In the genomic region with DNA sequence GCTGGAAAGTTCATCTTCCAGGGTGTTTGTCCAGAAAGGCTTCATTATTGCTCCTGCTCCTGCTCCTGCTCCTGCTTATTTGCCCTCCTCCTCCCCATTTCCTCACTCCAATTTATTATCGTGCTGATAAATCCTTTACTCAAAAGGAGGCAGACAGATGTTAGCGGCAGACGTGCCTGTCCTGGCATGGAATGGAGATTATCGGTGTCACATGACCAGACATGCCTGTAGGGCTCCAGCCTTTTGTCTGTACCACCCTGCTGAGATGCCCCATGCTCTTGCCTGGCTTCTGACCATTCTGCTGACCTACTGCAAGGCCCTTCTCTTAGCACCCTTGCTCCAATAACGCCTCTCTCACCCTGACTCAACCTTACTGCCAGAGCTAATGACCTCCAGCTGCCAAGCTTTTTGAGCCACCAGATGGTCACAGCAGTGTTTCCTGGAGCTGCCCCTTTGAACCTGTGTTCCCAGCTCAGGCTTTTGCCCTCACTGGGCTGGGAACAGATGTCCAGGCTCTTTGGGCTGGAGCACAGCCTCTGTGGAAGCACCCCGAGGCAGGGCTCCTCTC, we compare ENCODE assay signal across 16 cellular contexts. TPM values are rescaled to one million over a fixed set of nuclear protein-coding genes. Genes with fewer than 3 reads are reported as not detected.
DNase-seq lines count a peak whose midpoint lies in the region; TF ChIP-seq lines count a peak whose summit lies in the region.
"Had no signal": no experiment of that assay in that cellular context is flagged by ENCODE, and none has a peak within 500 bp of the region (broad histone marks: within the 10 kb centered on the region; RNA-seq: fewer than 3 reads in every experiment).

No MANE protein-coding gene starts in this region.

- intact Hi-C loops in prostate gland (cut with DNase I) = no loop called here

- no peaks in the 10 kb centered on the region for H3K9me3 ChIP-seq in prostate gland

- no peak for TF ChIP-seq POLR2A in prostate gland (IDR thresholded peaks at IDR 0.05)

- no peaks in the 10 kb centered on the region for H3K36me3 ChIP-seq in prostate gland

- peaks cover 5% of the 10 kb centered on the region for H3K36me3 Mint-ChIP-seq in glutamatergic neuron (ENCODE audit: unreplicated experiment)
- no peaks in the 10 kb centered on the region for H3K36me3 Mint-ChIP-seq in activated naive CD4-positive, alpha-beta T cell treated with anti-CD3 and anti-CD28 coated beads, Interleukin-2, amount 10 ng/mL, durations not matched to agents 7 days and 5 days
- H3K36me3 Mint-ChIP-seq: CD4-positive, alpha-beta memory T cell had no signal

- H3K27me3 ChIP-seq in prostate gland (replicated peaks; ENCODE audit: insufficient read depth) = no peaks in the 10 kb centered on the region

- 43% methylated on average over 6 of the region's 6 CpGs for WGBS in prostate gland

- peak overlapping the region; percentile 86; the same call in 1 of the 2 replicates for H3K27ac ChIP-seq in VCaP
- H3K27ac ChIP-seq in prostate gland = no peak overlapping the region
- H3K27ac ChIP-seq: HL-60 had no signal

- peak overlapping the region; percentile 92 for H3K27ac Mint-ChIP-seq in glutamatergic neuron (ENCODE audit: unreplicated experiment)
- no peak overlapping the region for H3K27ac Mint-ChIP-seq in activated naive CD4-positive, alpha-beta T cell treated with anti-CD3 and anti-CD28 coated beads, Interleukin-2, amount 10 ng/mL, durations not matched to agents 7 days and 5 days
- H3K27ac Mint-ChIP-seq: B cell; CD4-positive, alpha-beta memory T cell; HFFc6 had no signal

- H3K9me3 Mint-ChIP-seq in glutamatergic neuron (ENCODE audit: unreplicated experiment) = peaks cover 12% of the 10 kb centered on the region
- no peaks in the 10 kb centered on the region for H3K9me3 Mint-ChIP-seq in activated naive CD4-positive, alpha-beta T cell treated with anti-CD3 and anti-CD28 coated beads, Interleukin-2, amount 10 ng/mL, durations not matched to agents 7 days and 5 days

- H3K4me3 Mint-ChIP-seq in glutamatergic neuron (ENCODE audit: unreplicated experiment) = peak overlapping the region; percentile 20
- no peak overlapping the region for H3K4me3 Mint-ChIP-seq in activated naive CD4-positive, alpha-beta T cell treated with anti-CD3 and anti-CD28 coated beads, Interleukin-2, amount 10 ng/mL, durations not matched to agents 7 days and 5 days
- H3K4me3 Mint-ChIP-seq: B cell; CD4-positive, alpha-beta memory T cell; HFFc6 had no signal

- peaks cover 5% of the 10 kb centered on the region for H3K27me3 Mint-ChIP-seq in glutamatergic neuron (ENCODE audit: unreplicated experiment)
- H3K27me3 Mint-ChIP-seq in activated naive CD4-positive, alpha-beta T cell treated with anti-CD3 and anti-CD28 coated beads, Interleukin-2, amount 10 ng/mL, durations not matched to agents 7 days and 5 days = no peaks in the 10 kb centered on the region
- H3K27me3 Mint-ChIP-seq: B cell had no signal

- CTCF ChIA-PET in activated naive CD4-positive, alpha-beta T cell treated with anti-CD3 and anti-CD28 coated beads, Interleukin-2, amount 10 ng/mL, durations not matched to agents 7 days and 5 days (lab: Charles Lee) = no interaction called here

- DNase-seq in DMS 273 treated with DMSO at 0.1 percent for 48 hours (lab: John Stamatoyannopoulos, UW) (peak; percentile 81), glutamatergic neuron (peak; percentile 29), retina (peak; percentile 34), prostate gland (ENCODE audit: low spot score) (no peak), DMS79 treated with DMSO at 0.1 percent for 48 hours (lab: John Stamatoyannopoulos, UW) (no peak)
- no peak for DNase-seq in activated naive CD4-positive, alpha-beta T cell treated with anti-CD3 and anti-CD28 coated beads, Interleukin-2, amount 10 ng/mL, durations not matched to agents 7 days and 5 days
- DNase-seq: C1 segment of cervical spinal cord; CD4-positive, alpha-beta memory T cell; HCEC 1CT; HFFc6 had no signal

- no peak overlapping the region for H3K4me3 ChIP-seq in prostate gland
- H3K4me3 ChIP-seq: GM12878, K562 had no signal

- TF ChIP-seq CTCF in VCaP (conservative IDR thresholded peaks at IDR 0.05) (no peak), glutamatergic neuron (IDR thresholded peaks at IDR 0.05; ENCODE audit: partially characterized antibody, unreplicated experiment) (no peak), prostate gland (IDR thresholded peaks at IDR 0.05) (no peak)

- H3K4me1 ChIP-seq in prostate gland (replicated peaks) = no peaks in the 10 kb centered on the region

- H3K4me1 Mint-ChIP-seq in glutamatergic neuron (ENCODE audit: low read depth, unreplicated experiment) = peaks cover 31% of the 10 kb centered on the region
- H3K4me1 Mint-ChIP-seq in activated naive CD4-positive, alpha-beta T cell treated with anti-CD3 and anti-CD28 coated beads, Interleukin-2, amount 10 ng/mL, durations not matched to agents 7 days and 5 days = no peaks in the 10 kb centered on the region
- H3K4me1 Mint-ChIP-seq: B cell; CD4-positive, alpha-beta memory T cell had no signal

RNA-seq across cellular contexts. Expression of a gene that starts 12.8 kb away (rescaled TPM):
- 0.86 TPM for total RNA-seq in glutamatergic neuron (ENCODE audit: unreplicated experiment)
- total RNA-seq in prostate gland = 1 to 10 TPM; 1.2 to 7.5 TPM
- total RNA-seq: B cell; CD4-positive, alpha-beta memory T cell; G401; HFFc6; K562 had no signal

Comparison
In these comparisons a context has a peak if more than half of its experiments do, and no peak if none do; other contexts are left out.
1. DNase-seq: peak in DMS 273 treated with DMSO at 0.1 percent for 48 hours (single experiment), glutamatergic neuron (single experiment) and retina (single experiment); none in prostate gland (single experiment), activated naive CD4-positive, alpha-beta T cell treated with anti-CD3 and anti-CD28 coated beads, Interleukin-2, amount 10 ng/mL, durations not matched to agents 7 days and 5 days (single experiment) and DMS79 treated with DMSO at 0.1 percent for 48 hours (single experiment).